2 cellular contexts compared by ENCODE assay signal in the genomic region with DNA sequence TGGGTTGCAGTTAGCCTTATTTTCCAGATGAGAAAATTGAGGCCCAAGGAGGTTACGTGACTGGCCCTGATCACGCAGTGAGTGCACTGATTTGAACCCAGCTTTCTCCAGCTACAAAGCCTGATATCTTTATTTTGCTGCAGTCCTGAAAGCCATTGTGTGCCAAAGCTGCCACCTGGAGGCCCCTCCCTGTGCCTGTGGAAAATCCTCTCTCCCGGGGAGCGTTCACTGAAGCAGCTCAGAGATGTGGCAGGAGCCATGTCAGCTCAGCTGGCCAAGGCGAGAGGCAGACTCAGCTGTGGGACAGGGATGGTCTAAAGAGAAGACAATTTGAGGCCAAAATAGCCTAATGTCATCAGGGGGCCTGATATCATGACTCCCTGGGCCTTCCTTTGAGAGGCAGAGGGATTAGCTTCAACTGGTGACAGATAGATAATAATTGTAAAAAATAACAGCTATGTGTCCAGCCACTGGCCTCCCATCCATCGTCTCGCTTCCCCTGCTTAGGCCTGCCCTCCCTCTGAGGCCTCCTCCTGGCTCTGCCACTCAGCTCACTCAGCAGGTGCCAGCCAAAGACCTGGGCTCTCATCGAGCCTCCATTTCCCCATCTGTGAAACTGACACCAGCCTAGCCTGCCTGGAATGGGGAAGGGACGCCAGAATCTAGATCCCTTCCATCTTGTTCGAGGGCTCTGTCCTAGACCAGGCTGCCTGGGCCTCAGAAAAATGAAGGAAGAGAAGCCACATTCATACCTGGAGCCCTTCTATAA.
A peak's percentile ranks its signal among the peaks of the same experiment; 100 is the strongest.
TF ChIP-seq lines count a peak whose summit lies in the region.

No MANE protein-coding gene starts in this region.

TF ChIP-seq in HepG2, 621 proteins besides CTCF, POLR2A, EP300 and RAD21:
- TF ChIP-seq NONO (IDR thresholded peaks at IDR 0.05) (no peak), NONO (CRISPR knock-in tag; conservative IDR thresholded peaks at IDR 0.05) (no peak), STAG1 (CRISPR knock-in tag; IDR thresholded peaks at IDR 0.05) (peak; percentile 23; the same call in 1 of the 2 replicates)
TF ChIP-seq in HepG2: peak in this region for 1.

TF ChIP-seq in K562, 482 proteins besides CTCF, POLR2A, EP300 and RAD21:
- no peak for TF ChIP-seq IFI16 (CRISPR knock-in tag; IDR thresholded peaks at IDR 0.05)
- no peak for TF ChIP-seq MEF2D (tag; conservative IDR thresholded peaks at IDR 0.05; ENCODE audit: low read depth)
- no peak for TF ChIP-seq SREBF2 (CRISPR knock-in tag; IDR thresholded peaks at IDR 0.05)
- TF ChIP-seq POLR2B (IDR thresholded peaks at IDR 0.05; ENCODE audit: low read depth, partially characterized antibody): no peak
- TF ChIP-seq EZH2 (IDR thresholded peaks at IDR 0.05; ENCODE audit: borderline replicate concordance, low read depth, low read length): no peak
- no peak for TF ChIP-seq CBFA2T3 (IDR thresholded peaks at IDR 0.05)
- no peak for TF ChIP-seq MED1 (CRISPR knock-in tag; IDR thresholded peaks at IDR 0.05; ENCODE audit: borderline replicate concordance)
- TF ChIP-seq ETS2 (tag; IDR thresholded peaks at IDR 0.05; ENCODE audit: borderline replicate concordance, poor library complexity, severe bottlenecking): no peak
- no peak for TF ChIP-seq DDX20 (tag; IDR thresholded peaks at IDR 0.05; ENCODE audit: low read depth)
- TF ChIP-seq, protein P1, sequence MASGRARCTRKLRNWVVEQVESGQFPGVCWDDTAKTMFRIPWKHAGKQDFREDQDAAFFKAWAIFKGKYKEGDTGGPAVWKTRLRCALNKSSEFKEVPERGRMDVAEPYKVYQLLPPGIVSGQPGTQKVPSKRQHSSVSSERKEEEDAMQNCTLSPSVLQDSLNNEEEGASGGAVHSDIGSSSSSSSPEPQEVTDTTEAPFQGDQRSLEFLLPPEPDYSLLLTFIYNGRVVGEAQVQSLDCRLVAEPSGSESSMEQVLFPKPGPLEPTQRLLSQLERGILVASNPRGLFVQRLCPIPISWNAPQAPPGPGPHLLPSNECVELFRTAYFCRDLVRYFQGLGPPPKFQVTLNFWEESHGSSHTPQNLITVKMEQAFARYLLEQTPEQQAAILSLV (tag; IDR thresholded peaks at IDR 0.05): no peak
- TF ChIP-seq, protein P2, sequence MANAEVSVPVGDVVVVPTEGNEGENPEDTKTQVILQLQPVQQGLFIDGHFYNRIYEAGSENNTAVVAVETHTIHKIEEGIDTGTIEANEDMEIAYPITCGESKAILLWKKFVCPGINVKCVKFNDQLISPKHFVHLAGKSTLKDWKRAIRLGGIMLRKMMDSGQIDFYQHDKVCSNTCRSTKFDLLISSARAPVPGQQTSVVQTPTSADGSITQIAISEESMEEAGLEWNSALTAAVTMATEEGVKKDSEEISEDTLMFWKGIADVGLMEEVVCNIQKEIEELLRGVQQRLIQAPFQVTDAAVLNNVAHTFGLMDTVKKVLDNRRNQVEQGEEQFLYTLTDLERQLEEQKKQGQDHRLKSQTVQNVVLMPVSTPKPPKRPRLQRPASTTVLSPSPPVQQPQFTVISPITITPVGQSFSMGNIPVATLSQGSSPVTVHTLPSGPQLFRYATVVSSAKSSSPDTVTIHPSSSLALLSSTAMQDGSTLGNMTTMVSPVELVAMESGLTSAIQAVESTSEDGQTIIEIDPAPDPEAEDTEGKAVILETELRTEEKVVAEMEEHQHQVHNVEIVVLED (CRISPR knock-in tag; IDR thresholded peaks at IDR 0.05): no peak
- no peak for TF ChIP-seq ETV5 (CRISPR knock-in tag; IDR thresholded peaks at IDR 0.05; ENCODE audit: low read depth)
- TF ChIP-seq ADNP (tag; IDR thresholded peaks at IDR 0.05): no peak
